Comparison of ENCODE assay signal across 26 cellular contexts in the genomic region with DNA sequence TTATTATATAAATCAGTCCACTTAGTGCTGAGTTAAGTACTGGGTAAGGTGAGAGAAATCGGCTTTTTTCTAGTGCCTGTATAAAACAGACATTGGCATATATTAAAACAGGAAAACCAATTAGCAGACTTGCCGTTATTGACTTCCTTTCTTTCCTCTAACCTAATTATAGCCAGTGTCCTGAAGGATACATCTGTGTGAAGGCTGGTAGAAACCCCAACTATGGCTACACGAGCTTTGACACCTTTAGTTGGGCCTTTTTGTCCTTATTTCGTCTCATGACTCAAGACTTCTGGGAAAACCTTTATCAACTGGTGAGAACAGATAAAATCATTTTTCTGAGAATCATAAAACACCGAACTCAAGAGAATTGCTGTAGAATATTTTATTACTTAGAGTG.
"Had no signal": no experiment of that assay in that cellular context is flagged by ENCODE, and none has a peak within 500 bp of the region (broad histone marks: within the 10 kb centered on the region; RNA-seq: fewer than 3 reads in every experiment).

No MANE protein-coding gene starts in this region.

- H3K27ac ChIP-seq: adrenal gland, body of pancreas, epithelial cell of prostate, esophagus squamous epithelium, gastroesophageal sphincter, heart right ventricle, hepatocyte had no signal

- H3K36me3 ChIP-seq: adrenal gland, esophagus squamous epithelium, gastroesophageal sphincter, heart right ventricle had no signal

- H3K4me1 Mint-ChIP-seq: activated naive CD4-positive, alpha-beta T cell treated with anti-CD3 and anti-CD28 coated beads, Interleukin-2, amount 50 U/mL, for 24 hours; activated naive CD8-positive, alpha-beta T cell treated with anti-CD3 and anti-CD28 coated beads for 36 hours; activated naive CD8-positive, alpha-beta T cell treated with anti-CD3 and anti-CD28 coated beads, Interleukin-2, amount 50 U/mL, for 24 hours had no signal

- H3K9me3 Mint-ChIP-seq: activated CD8-positive, alpha-beta T cell treated with anti-CD3 and anti-CD28 coated beads for 36 hours; activated naive CD4-positive, alpha-beta T cell treated with anti-CD3 and anti-CD28 coated beads for 36 hours; activated naive CD4-positive, alpha-beta T cell treated with anti-CD3 and anti-CD28 coated beads, Interleukin-2, amount 50 U/mL, for 24 hours; activated naive CD8-positive, alpha-beta T cell treated with anti-CD3 and anti-CD28 coated beads for 36 hours; activated naive CD8-positive, alpha-beta T cell treated with anti-CD3 and anti-CD28 coated beads, Interleukin-2, amount 50 U/mL, for 24 hours; activated T-cell treated with anti-CD3 and anti-CD28 coated beads, Interleukin-2, amount 50 U/mL, for 4 hours; T-helper 1 cell treated with Interleukin-12 subunit alpha and Interleukin-12 subunit beta and Interleukin-4 antibody, amounts not matched to agents 30 μg/mL and 1 μg/mL, for 36 hours; WTC11 had no signal

- H3K9me3 ChIP-seq: adrenal gland, body of pancreas, esophagus squamous epithelium, gastroesophageal sphincter, heart right ventricle had no signal

- H3K4me3 Mint-ChIP-seq: activated CD8-positive, alpha-beta T cell treated with anti-CD3 and anti-CD28 coated beads for 36 hours; activated naive CD4-positive, alpha-beta T cell treated with anti-CD3 and anti-CD28 coated beads for 36 hours; activated naive CD4-positive, alpha-beta T cell treated with anti-CD3 and anti-CD28 coated beads, Interleukin-2, amount 50 U/mL, for 24 hours; activated naive CD8-positive, alpha-beta T cell treated with anti-CD3 and anti-CD28 coated beads for 36 hours; activated naive CD8-positive, alpha-beta T cell treated with anti-CD3 and anti-CD28 coated beads, Interleukin-2, amount 50 U/mL, for 24 hours; activated T-cell treated with anti-CD3 and anti-CD28 coated beads, Interleukin-2, amount 50 U/mL, for 4 hours; activated T-helper 17 cell treated with anti-CD3 and anti-CD28 coated beads, Interleukin-2, amount 50 U/mL, for 72 hours; T-helper 1 cell treated with Interleukin-12 subunit alpha and Interleukin-12 subunit beta and Interleukin-4 antibody, amounts not matched to agents 30 μg/mL and 1 μg/mL, for 36 hours; WTC11 had no signal

- ATAC-seq: activated CD8-positive, alpha-beta T cell treated with anti-CD3 and anti-CD28 coated beads for 36 hours; activated naive CD8-positive, alpha-beta T cell treated with anti-CD3 and anti-CD28 coated beads, Interleukin-2, amount 50 U/mL, for 24 hours; activated T-cell treated with anti-CD3 and anti-CD28 coated beads, Interleukin-2, amount 50 U/mL, for 4 hours; activated T-helper 17 cell treated with anti-CD3 and anti-CD28 coated beads, Interleukin-2, amount 50 U/mL, for 72 hours; body of pancreas; gastroesophageal sphincter; heart right ventricle; WTC11 had no signal

- H3K27ac Mint-ChIP-seq: activated CD8-positive, alpha-beta T cell treated with anti-CD3 and anti-CD28 coated beads for 36 hours; activated naive CD4-positive, alpha-beta T cell treated with anti-CD3 and anti-CD28 coated beads for 36 hours; activated naive CD4-positive, alpha-beta T cell treated with anti-CD3 and anti-CD28 coated beads, Interleukin-2, amount 50 U/mL, for 24 hours; activated naive CD8-positive, alpha-beta T cell treated with anti-CD3 and anti-CD28 coated beads for 36 hours; activated naive CD8-positive, alpha-beta T cell treated with anti-CD3 and anti-CD28 coated beads, Interleukin-2, amount 50 U/mL, for 24 hours; activated T-helper 17 cell treated with anti-CD3 and anti-CD28 coated beads, Interleukin-2, amount 50 U/mL, for 72 hours; T-helper 1 cell treated with Interleukin-12 subunit alpha and Interleukin-12 subunit beta and Interleukin-4 antibody, amounts not matched to agents 30 μg/mL and 1 μg/mL, for 36 hours; WTC11 had no signal

- H3K4me2 ChIP-seq: hepatocyte had no signal

- H3K4me1 ChIP-seq: adrenal gland, body of pancreas, esophagus squamous epithelium, gastroesophageal sphincter, heart right ventricle had no signal

- H3K27me3 ChIP-seq: adrenal gland, body of pancreas, esophagus squamous epithelium, gastroesophageal sphincter, heart right ventricle, hepatocyte had no signal

- H3K4me3 ChIP-seq: adrenal gland, body of pancreas, esophagus squamous epithelium, gastroesophageal sphincter, heart right ventricle, hepatocyte had no signal

- H2AFZ ChIP-seq: hepatocyte had no signal

- H3K79me2 ChIP-seq: hepatocyte had no signal

- DNase-seq: activated CD4-positive, alpha-beta T cell treated with anti-CD3 and anti-CD28 coated beads for 48 hours; activated CD4-positive, alpha-beta T cell treated with anti-CD3 and anti-CD28 coated beads, Interleukin-2, amount 50 U/mL, for 1 hour; activated CD4-positive, alpha-beta T cell treated with anti-CD3 and anti-CD28 coated beads, Interleukin-2, amount 50 U/mL, for 48 hours; activated CD8-positive, alpha-beta memory T cell treated with anti-CD3 and anti-CD28 coated beads for 24 hours; activated CD8-positive, alpha-beta T cell treated with anti-CD3 and anti-CD28 coated beads for 36 hours; activated effector memory CD4-positive, alpha-beta T cell treated with anti-CD3 and anti-CD28 coated beads, Interleukin-2, amount 50 U/mL, for 16 hours; activated naive CD4-positive, alpha-beta T cell treated with anti-CD3 and anti-CD28 coated beads for 36 hours; activated naive CD8-positive, alpha-beta T cell treated with anti-CD3 and anti-CD28 coated beads for 36 hours; activated naive CD8-positive, alpha-beta T cell treated with anti-CD3 and anti-CD28 coated beads, Interleukin-2, amount 50 U/mL, for 24 hours; activated T-cell treated with anti-CD3 and anti-CD28 coated beads, Interleukin-2, amount 50 U/mL, for 4 hours; adrenal gland; amygdala; aorta; body of pancreas; caudate nucleus; effector CD8-positive, alpha-beta T cell; esophagus squamous epithelium; foreskin melanocyte; heart right ventricle had no signal

- H3K36me3 Mint-ChIP-seq: activated naive CD4-positive, alpha-beta T cell treated with anti-CD3 and anti-CD28 coated beads, Interleukin-2, amount 50 U/mL, for 24 hours; activated naive CD8-positive, alpha-beta T cell treated with anti-CD3 and anti-CD28 coated beads for 36 hours; WTC11 had no signal
